In the genomic region with DNA sequence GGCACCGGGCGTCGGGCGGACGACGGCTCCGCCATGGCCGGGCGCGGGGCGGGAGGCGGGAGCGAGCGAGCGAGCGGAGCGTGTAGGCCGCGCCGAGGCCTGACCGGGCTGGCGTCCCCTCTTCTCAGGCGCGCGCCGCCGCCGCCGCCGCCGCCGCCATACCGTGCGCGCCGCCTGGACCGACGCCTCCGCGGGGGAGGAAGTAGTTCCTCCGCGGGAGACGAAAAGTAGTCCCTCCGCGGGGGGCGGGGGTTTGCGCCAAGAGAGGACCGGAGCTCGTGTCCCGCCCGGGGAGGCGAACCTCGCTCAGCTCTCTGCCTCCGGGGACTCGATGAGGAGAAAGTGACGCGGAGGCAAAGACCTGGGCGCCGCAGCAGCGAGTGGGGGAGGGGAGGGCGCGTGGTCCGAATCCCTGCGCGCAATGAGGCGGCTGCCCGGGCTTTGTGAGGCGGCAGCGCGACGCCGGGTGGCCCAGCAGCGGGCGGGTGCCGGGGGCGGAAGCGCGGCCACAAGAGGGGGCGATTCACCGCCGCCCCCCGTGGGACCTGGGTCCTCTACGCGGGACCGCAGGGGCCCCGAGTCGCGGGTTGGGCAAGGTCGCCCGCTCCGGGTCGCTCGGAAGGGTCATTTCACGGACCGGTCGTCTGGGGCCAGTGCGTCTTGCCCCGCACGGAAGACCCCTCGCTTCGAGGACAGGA, we compare ENCODE assay signal across 8 cellular contexts. TPM values are rescaled to one million over a fixed set of nuclear protein-coding genes. Genes with fewer than 3 reads are reported as not detected.
DNase-seq lines count a peak whose midpoint lies in the region; ATAC-seq and TF ChIP-seq lines count a peak whose summit lies in the region.

A gene (minus strand): TSS at position 176 of the 698 bp plus-strand sequence. CDS start 141 bp downstream, at position 35.

- H3K9me3 Mint-ChIP-seq in activated B cell treated with CpG ODN at 0.5 μM for 24 hours, result no peaks in the 10 kb centered on the region

- peak within 1 kb of the TSS; percentile 94 for H3K4me3 Mint-ChIP-seq in activated B cell treated with CpG ODN at 0.5 μM for 24 hours

- no peaks in the 10 kb centered on the region for H3K27me3 Mint-ChIP-seq in activated B cell treated with CpG ODN at 0.5 μM for 24 hours

- H3K4me3 ChIP-seq in cardiac fibroblast (replicated peaks in 1 of 2; ENCODE audit: low read depth in 2 of 2, low read length in 2 of 2), result peak within 1 kb of the TSS; percentile 75 to 81

- TF ChIP-seq CTCF in 22Rv1 (IDR thresholded peaks at IDR 0.05), result peak; percentile 11; the same call in 1 of the 2 replicates
- TF ChIP-seq CTCF in activated B cell treated with CpG ODN at 0.5 μM for 24 hours (IDR thresholded peaks at IDR 0.05), result no peak
- TF ChIP-seq CTCF in cardiac fibroblast (IDR thresholded peaks at IDR 0.05; ENCODE audit: low read depth, low read length), result no peak

- ATAC-seq in GM18502 (IDR thresholded peaks at IDR 0.05; ENCODE audit: poor library complexity, unreplicated experiment) (peak; percentile 49), HG03025 (IDR thresholded peaks at IDR 0.05; ENCODE audit: low FRiP score, unreplicated experiment) (peak; percentile 43), activated B cell treated with CpG ODN at 0.5 μM for 24 hours (ENCODE audit: low read depth) (peak; percentile 49)

- peaks cover 23% of the 10 kb centered on the region for H3K36me3 Mint-ChIP-seq in activated B cell treated with CpG ODN at 0.5 μM for 24 hours (ENCODE audit: low read depth)

- peak; percentile 93 for DNase-seq in NCI-H2196 treated with DMSO at 0.1 percent for 48 hours (lab: John Stamatoyannopoulos, UW; ENCODE audit: unreplicated experiment)
- peak; percentile 86 for DNase-seq in activated B cell treated with CpG ODN at 0.5 μM for 24 hours
- peak; percentile 90 to 93 for DNase-seq in cardiac fibroblast (ENCODE audit: low read depth in 2 of 2)
- DNase-seq in islet precursor cell, result peak; percentile 92
- peak; percentile 76 for DNase-seq in stimulated activated CD4-positive, alpha-beta T cell treated with anti-CD3 and anti-CD28 coated beads, Interleukin-12 subunit alpha, Interleukin-12 subunit beta, amount 100 ng/mL, for 4 hours

- POLR2A ChIA-PET in activated B cell treated with CpG ODN at 0.5 μM for 24 hours (lab: Charles Lee), result interaction anchor here (0.8 to 4.5 kb wide), 7 partner anchors 25 to 131 kb away, joined by 3 to 84 read pairs (median 7); a partner anchor contains a TSS

- peak within 1 kb of the TSS; percentile 92 for H3K27ac Mint-ChIP-seq in activated B cell treated with CpG ODN at 0.5 μM for 24 hours

- intact Hi-C loops in activated B cell treated with CpG ODN at 0.5 μM for 24 hours (cut with micrococcal nuclease), result loop anchor here (1.0 to 2.0 kb wide), 4 partner anchors 67 to 1749 kb away; a partner anchor contains a TSS

- H3K4me1 Mint-ChIP-seq in activated B cell treated with CpG ODN at 0.5 μM for 24 hours, result peaks cover 47% of the 10 kb centered on the region

- CTCF ChIA-PET in activated B cell treated with CpG ODN at 0.5 μM for 24 hours (lab: Charles Lee), result interaction anchor here (1.7 kb wide), 1 partner anchor 74 kb away, joined by 5 read pairs; no protein-coding TSS in a partner anchor

- peak within 1 kb of the TSS; percentile 90 for H3K27ac ChIP-seq in 22Rv1

RNA-seq across cellular contexts. Expression of the gene that starts here (rescaled TPM):
- 36.9 and 40.3 TPM in 2 replicates for total RNA-seq in activated B cell treated with CpG ODN at 0.5 μM for 24 hours

Comparison
In these comparisons a context has a peak if more than half of its experiments do, and no peak if none do; other contexts are left out.
1. Peak in every context shown above with its lines: DNase-seq, ATAC-seq, H3K4me3 ChIP-seq and H3K27ac ChIP-seq.